Comparison of ENCODE assay signal across 1 cellular context in the genomic region with DNA sequence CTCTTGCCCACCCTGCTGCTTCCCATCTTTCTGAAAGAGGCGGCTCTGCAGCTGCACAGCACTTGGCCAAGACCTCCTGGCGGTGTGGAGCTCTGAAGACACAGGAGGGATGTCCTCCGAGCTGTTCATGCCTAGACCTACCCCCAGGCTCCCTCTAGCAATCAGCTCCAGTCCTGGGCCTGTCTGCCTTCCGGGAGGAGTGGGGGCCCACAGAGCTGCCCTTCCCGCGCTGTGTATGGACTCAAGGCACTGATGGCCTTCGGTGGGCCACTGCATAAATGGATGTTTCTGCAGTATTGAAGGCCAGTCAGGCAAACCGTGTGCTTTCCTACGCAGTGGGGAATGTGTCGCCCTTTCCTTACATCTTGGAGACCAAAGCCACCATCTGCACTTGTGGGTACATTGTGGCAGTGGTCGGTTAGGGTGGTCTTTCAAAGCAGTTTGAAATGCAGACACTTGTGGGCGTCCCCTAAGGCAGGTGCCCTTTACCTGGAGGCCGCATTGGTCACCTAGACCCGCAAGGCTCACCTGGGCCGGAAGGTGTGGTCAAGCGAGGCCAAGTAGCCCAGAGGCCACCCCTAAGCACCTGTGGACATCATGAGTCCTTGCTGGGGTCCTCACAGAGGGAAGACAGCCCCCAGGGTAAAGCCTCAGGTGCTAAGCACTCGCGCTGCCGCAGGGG.
TF ChIP-seq lines count a peak whose summit lies in the region.

No MANE protein-coding gene starts in this region.

TF ChIP-seq in K562, 482 proteins besides CTCF, POLR2A, EP300 and RAD21 (continued from another document):
- TF ChIP-seq MTA1 (IDR thresholded peaks at IDR 0.05; ENCODE audit: borderline replicate concordance) (0 out of 2 replicates have a peak, but pooled peaks have one; percentile 37), WHSC1 (IDR thresholded peaks at IDR 0.05; ENCODE audit: low read length) (peak; percentile 58), ZNF431 (CRISPR knock-in tag; IDR thresholded peaks at IDR 0.05) (peak; percentile 25; the same call in 1 of the 2 replicates), BCOR (IDR thresholded peaks at IDR 0.05) (peak; percentile 36; the same call in 1 of the 2 replicates), HDGF (IDR thresholded peaks at IDR 0.05) (peak; percentile 95; the same call in 1 of the 2 replicates), TCF7 (IDR thresholded peaks at IDR 0.05; ENCODE audit: borderline replicate concordance) (0 out of 2 replicates have a peak, but pooled peaks have one; percentile 43), CHD4 (IDR thresholded peaks at IDR 0.05; ENCODE audit: insufficient read depth, insufficient replicate concordance, low read depth, low read length, poor library complexity, severe bottlenecking) (peak; percentile 76), ZNF354B (CRISPR knock-in tag; IDR thresholded peaks at IDR 0.05) (no peak), GTF2A2 (tag; IDR thresholded peaks at IDR 0.05) (no peak)
- TF ChIP-seq, protein P1, sequence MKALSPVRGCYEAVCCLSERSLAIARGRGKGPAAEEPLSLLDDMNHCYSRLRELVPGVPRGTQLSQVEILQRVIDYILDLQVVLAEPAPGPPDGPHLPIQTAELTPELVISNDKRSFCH (CRISPR knock-in tag; IDR thresholded peaks at IDR 0.05): no peak
- TF ChIP-seq, protein P1 (tag; IDR thresholded peaks at IDR 0.05): peak; percentile 93
- TF ChIP-seq, protein P2, sequence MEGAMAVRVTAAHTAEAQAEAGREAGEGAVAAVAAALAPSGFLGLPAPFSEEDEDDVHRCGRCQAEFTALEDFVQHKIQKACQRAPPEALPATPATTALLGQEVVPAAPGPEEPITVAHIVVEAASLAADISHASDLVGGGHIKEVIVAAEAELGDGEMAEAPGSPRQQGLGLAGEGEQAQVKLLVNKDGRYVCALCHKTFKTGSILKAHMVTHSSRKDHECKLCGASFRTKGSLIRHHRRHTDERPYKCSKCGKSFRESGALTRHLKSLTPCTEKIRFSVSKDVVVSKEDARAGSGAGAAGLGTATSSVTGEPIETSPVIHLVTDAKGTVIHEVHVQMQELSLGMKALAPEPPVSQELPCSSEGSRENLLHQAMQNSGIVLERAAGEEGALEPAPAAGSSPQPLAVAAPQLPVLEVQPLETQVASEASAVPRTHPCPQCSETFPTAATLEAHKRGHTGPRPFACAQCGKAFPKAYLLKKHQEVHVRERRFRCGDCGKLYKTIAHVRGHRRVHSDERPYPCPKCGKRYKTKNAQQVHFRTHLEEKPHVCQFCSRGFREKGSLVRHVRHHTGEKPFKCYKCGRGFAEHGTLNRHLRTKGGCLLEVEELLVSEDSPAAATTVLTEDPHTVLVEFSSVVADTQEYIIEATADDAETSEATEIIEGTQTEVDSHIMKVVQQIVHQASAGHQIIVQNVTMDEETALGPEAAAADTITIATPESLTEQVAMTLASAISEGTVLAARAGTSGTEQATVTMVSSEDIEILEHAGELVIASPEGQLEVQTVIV (CRISPR knock-in tag; IDR thresholded peaks at IDR 0.05; ENCODE audit: borderline replicate concordance): no peak
- TF ChIP-seq, protein P3, sequence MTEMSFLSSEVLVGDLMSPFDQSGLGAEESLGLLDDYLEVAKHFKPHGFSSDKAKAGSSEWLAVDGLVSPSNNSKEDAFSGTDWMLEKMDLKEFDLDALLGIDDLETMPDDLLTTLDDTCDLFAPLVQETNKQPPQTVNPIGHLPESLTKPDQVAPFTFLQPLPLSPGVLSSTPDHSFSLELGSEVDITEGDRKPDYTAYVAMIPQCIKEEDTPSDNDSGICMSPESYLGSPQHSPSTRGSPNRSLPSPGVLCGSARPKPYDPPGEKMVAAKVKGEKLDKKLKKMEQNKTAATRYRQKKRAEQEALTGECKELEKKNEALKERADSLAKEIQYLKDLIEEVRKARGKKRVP (CRISPR knock-in tag; IDR thresholded peaks at IDR 0.05): 0 out of 2 replicates have a peak, but pooled peaks have one; percentile 26
- TF ChIP-seq, protein P4, sequence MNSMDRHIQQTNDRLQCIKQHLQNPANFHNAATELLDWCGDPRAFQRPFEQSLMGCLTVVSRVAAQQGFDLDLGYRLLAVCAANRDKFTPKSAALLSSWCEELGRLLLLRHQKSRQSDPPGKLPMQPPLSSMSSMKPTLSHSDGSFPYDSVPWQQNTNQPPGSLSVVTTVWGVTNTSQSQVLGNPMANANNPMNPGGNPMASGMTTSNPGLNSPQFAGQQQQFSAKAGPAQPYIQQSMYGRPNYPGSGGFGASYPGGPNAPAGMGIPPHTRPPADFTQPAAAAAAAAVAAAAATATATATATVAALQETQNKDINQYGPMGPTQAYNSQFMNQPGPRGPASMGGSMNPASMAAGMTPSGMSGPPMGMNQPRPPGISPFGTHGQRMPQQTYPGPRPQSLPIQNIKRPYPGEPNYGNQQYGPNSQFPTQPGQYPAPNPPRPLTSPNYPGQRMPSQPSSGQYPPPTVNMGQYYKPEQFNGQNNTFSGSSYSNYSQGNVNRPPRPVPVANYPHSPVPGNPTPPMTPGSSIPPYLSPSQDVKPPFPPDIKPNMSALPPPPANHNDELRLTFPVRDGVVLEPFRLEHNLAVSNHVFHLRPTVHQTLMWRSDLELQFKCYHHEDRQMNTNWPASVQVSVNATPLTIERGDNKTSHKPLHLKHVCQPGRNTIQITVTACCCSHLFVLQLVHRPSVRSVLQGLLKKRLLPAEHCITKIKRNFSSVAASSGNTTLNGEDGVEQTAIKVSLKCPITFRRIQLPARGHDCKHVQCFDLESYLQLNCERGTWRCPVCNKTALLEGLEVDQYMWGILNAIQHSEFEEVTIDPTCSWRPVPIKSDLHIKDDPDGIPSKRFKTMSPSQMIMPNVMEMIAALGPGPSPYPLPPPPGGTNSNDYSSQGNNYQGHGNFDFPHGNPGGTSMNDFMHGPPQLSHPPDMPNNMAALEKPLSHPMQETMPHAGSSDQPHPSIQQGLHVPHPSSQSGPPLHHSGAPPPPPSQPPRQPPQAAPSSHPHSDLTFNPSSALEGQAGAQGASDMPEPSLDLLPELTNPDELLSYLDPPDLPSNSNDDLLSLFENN (IDR thresholded peaks at IDR 0.05; ENCODE audit: low read depth in 2 of 2, low read length in 2 of 2): no peak
- TF ChIP-seq, protein P5, sequence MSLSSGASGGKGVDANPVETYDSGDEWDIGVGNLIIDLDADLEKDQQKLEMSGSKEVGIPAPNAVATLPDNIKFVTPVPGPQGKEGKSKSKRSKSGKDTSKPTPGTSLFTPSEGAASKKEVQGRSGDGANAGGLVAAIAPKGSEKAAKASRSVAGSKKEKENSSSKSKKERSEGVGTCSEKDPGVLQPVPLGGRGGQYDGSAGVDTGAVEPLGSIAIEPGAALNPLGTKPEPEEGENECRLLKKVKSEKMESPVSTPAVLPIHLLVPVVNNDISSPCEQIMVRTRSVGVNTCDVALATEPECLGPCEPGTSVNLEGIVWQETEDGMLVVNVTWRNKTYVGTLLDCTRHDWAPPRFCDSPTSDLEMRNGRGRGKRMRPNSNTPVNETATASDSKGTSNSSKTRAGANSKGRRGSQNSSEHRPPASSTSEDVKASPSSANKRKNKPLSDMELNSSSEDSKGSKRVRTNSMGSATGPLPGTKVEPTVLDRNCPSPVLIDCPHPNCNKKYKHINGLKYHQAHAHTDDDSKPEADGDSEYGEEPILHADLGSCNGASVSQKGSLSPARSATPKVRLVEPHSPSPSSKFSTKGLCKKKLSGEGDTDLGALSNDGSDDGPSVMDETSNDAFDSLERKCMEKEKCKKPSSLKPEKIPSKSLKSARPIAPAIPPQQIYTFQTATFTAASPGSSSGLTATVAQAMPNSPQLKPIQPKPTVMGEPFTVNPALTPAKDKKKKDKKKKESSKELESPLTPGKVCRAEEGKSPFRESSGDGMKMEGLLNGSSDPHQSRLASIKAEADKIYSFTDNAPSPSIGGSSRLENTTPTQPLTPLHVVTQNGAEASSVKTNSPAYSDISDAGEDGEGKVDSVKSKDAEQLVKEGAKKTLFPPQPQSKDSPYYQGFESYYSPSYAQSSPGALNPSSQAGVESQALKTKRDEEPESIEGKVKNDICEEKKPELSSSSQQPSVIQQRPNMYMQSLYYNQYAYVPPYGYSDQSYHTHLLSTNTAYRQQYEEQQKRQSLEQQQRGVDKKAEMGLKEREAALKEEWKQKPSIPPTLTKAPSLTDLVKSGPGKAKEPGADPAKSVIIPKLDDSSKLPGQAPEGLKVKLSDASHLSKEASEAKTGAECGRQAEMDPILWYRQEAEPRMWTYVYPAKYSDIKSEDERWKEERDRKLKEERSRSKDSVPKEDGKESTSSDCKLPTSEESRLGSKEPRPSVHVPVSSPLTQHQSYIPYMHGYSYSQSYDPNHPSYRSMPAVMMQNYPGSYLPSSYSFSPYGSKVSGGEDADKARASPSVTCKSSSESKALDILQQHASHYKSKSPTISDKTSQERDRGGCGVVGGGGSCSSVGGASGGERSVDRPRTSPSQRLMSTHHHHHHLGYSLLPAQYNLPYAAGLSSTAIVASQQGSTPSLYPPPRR (CRISPR knock-in tag; IDR thresholded peaks at IDR 0.05; ENCODE audit: borderline replicate concordance): 0 out of 2 replicates have a peak, but pooled peaks have one; percentile 63
TF ChIP-seq in K562: peak in this region for 55.
